9 cellular contexts compared by ENCODE assay signal in the genomic region with DNA sequence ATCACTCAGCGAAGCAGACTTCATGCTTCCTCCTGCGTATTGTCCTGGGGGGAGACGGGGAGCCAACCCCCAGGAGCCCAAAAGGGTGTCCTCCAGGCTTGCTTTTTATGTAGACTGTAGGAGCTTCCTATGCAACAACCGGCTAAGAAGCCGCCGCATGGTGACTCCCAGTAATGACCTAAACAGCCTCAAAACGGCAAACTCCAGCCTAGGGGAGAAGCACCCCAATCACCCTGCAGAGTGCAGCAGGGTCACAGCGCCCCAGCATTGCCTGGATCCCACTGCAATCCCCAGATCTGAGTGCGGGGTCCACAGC. TPM values are rescaled to one million over a fixed set of nuclear protein-coding genes. Genes with fewer than 3 reads are reported as not detected.
DNase-seq lines count a peak whose midpoint lies in the region; ATAC-seq and TF ChIP-seq lines count a peak whose summit lies in the region.
"Had no signal": no experiment of that assay in that cellular context is flagged by ENCODE, and none has a peak within 500 bp of the region (broad histone marks: within the 10 kb centered on the region; RNA-seq: fewer than 3 reads in every experiment).

No MANE protein-coding gene starts in this region.

- WGBS in hepatocyte (ENCODE audit: low lambda C conversion rate, missing lambda C conversion rate) = 40% methylated on average over 9 of the region's 9 CpGs
- 64 to 81% methylated on average over 9 of the region's 9 CpGs for WGBS in sigmoid colon, 2 donors

- peak; percentile 39 for DNase-seq in ELR (ENCODE audit: low read depth)
- peak; percentile 46 for DNase-seq in hepatocyte (ENCODE audit: low spot score)
- DNase-seq in sigmoid colon = peak; percentile 61
- DNase-seq in WERI-Rb-1 = no peak
- no peak for DNase-seq in RKO (ENCODE audit: low spot score)
- no peak for DNase-seq in DMS79 treated with DMSO at 0.1 percent for 48 hours (lab: John Stamatoyannopoulos, UW)
- DNase-seq: NCI-H446 treated with DMSO at 0.1 percent for 48 hours had no signal

- H4K20me1 ChIP-seq in hepatocyte (ENCODE audit: insufficient read depth, poor library complexity, severe bottlenecking) = no peaks in the 10 kb centered on the region

- H3K4me2 ChIP-seq in hepatocyte = peak overlapping the region; percentile 61

- TF ChIP-seq POLR2A in sigmoid colon (IDR thresholded peaks at IDR 0.05) = no peak

- H3K79me2 ChIP-seq in hepatocyte = no peaks in the 10 kb centered on the region

- ATAC-seq in SK-N-SH treated with all-trans-retinoic acid at 6 μM for 48 hours = 0 out of 3 replicates have a peak, but pooled peaks have one; percentile 19
- ATAC-seq in HG03108 (IDR thresholded peaks at IDR 0.05; ENCODE audit: unreplicated experiment) = no peak

- H3K27me3 ChIP-seq in hepatocyte (no peaks in the 10 kb centered on the region), sigmoid colon (peaks cover 0 to 8% (median 6%) of the 10 kb centered on the region in 3 donors), WERI-Rb-1 (ENCODE audit: insufficient read depth, low read depth, severe bottlenecking) (no peaks in the 10 kb centered on the region)

- no peak overlapping the region for H2AFZ ChIP-seq in hepatocyte

- H3K9me3 ChIP-seq in hepatocyte (ENCODE audit: low read depth) = no peaks in the 10 kb centered on the region
- H3K9me3 ChIP-seq in sigmoid colon = no peaks in the 10 kb centered on the region
- H3K9me3 ChIP-seq in WERI-Rb-1 (ENCODE audit: severe bottlenecking) = no peaks in the 10 kb centered on the region

- no peaks in the 10 kb centered on the region for H3K9me2 ChIP-seq in hepatocyte (replicated peaks; ENCODE audit: insufficient read depth)

- intact Hi-C loops in sigmoid colon (cut with DNase I) = no loop called here

- H3K4me1 ChIP-seq in hepatocyte (ENCODE audit: insufficient read depth) = peaks cover 41% of the 10 kb centered on the region
- H3K4me1 ChIP-seq in sigmoid colon = peaks cover 0 to 19% (median 11%) of the 10 kb centered on the region in 4 donors

- no peak for TF ChIP-seq EP300 in sigmoid colon (IDR thresholded peaks at IDR 0.05)

- H3K4me3 ChIP-seq in hepatocyte (no peak overlapping the region), sigmoid colon (no peak overlapping the region), WERI-Rb-1 (ENCODE audit: low read depth, low read length) (no peak overlapping the region)

- H3K27ac ChIP-seq in hepatocyte (peak overlapping the region; percentile 95), sigmoid colon (peak overlapping the region in 1 of 4 donors; percentile 38), WERI-Rb-1 (no peak overlapping the region)

- TF ChIP-seq CTCF in hepatocyte (IDR thresholded peaks at IDR 0.05; ENCODE audit: poor library complexity) = no peak
- no peak for TF ChIP-seq CTCF in sigmoid colon (IDR thresholded peaks at IDR 0.05)
- TF ChIP-seq CTCF in WERI-Rb-1 (IDR thresholded peaks at IDR 0.05; ENCODE audit: low read depth, low read length) = no peak

- H3K36me3 ChIP-seq in hepatocyte (replicated peaks; ENCODE audit: insufficient read depth, low read depth) (no peaks in the 10 kb centered on the region), sigmoid colon (no peaks in the 10 kb centered on the region), WERI-Rb-1 (no peaks in the 10 kb centered on the region)

TF ChIP-seq in SK-N-SH treated with all-trans-retinoic acid at 6 μM for 48 hours, 23 proteins besides CTCF, POLR2A, EP300 and RAD21:
- TF ChIP-seq TOX (CRISPR knock-in tag; IDR thresholded peaks at IDR 0.05; ENCODE audit: borderline replicate concordance) (no peak), TCF4 (CRISPR knock-in tag; IDR thresholded peaks at IDR 0.05; ENCODE audit: borderline replicate concordance) (no peak), PPARA (CRISPR knock-in tag; IDR thresholded peaks at IDR 0.05; ENCODE audit: borderline replicate concordance) (no peak), ZFP30 (CRISPR knock-in tag; IDR thresholded peaks at IDR 0.05) (no peak), ISL1 (CRISPR knock-in tag; IDR thresholded peaks at IDR 0.05) (no peak), ESRRG (CRISPR knock-in tag; IDR thresholded peaks at IDR 0.05) (no peak), CSDC2 (CRISPR knock-in tag; IDR thresholded peaks at IDR 0.05) (no peak), ARNTL (CRISPR knock-in tag; IDR thresholded peaks at IDR 0.05; ENCODE audit: borderline replicate concordance, low read depth) (no peak), OSR1 (CRISPR knock-in tag; IDR thresholded peaks at IDR 0.05) (no peak), GLIS3 (CRISPR knock-in tag; IDR thresholded peaks at IDR 0.05) (no peak), RARB (CRISPR knock-in tag; IDR thresholded peaks at IDR 0.05) (no peak), ZFP3 (CRISPR knock-in tag; IDR thresholded peaks at IDR 0.05) (no peak), ZC3H10 (CRISPR knock-in tag; IDR thresholded peaks at IDR 0.05) (no peak)
- TF ChIP-seq, protein P1, sequence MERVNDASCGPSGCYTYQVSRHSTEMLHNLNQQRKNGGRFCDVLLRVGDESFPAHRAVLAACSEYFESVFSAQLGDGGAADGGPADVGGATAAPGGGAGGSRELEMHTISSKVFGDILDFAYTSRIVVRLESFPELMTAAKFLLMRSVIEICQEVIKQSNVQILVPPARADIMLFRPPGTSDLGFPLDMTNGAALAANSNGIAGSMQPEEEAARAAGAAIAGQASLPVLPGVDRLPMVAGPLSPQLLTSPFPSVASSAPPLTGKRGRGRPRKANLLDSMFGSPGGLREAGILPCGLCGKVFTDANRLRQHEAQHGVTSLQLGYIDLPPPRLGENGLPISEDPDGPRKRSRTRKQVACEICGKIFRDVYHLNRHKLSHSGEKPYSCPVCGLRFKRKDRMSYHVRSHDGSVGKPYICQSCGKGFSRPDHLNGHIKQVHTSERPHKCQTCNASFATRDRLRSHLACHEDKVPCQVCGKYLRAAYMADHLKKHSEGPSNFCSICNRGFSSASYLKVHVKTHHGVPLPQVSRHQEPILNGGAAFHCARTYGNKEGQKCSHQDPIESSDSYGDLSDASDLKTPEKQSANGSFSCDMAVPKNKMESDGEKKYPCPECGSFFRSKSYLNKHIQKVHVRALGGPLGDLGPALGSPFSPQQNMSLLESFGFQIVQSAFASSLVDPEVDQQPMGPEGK (CRISPR knock-in tag; IDR thresholded peaks at IDR 0.05; ENCODE audit: borderline replicate concordance) = no peak
- TF ChIP-seq, protein P2, sequence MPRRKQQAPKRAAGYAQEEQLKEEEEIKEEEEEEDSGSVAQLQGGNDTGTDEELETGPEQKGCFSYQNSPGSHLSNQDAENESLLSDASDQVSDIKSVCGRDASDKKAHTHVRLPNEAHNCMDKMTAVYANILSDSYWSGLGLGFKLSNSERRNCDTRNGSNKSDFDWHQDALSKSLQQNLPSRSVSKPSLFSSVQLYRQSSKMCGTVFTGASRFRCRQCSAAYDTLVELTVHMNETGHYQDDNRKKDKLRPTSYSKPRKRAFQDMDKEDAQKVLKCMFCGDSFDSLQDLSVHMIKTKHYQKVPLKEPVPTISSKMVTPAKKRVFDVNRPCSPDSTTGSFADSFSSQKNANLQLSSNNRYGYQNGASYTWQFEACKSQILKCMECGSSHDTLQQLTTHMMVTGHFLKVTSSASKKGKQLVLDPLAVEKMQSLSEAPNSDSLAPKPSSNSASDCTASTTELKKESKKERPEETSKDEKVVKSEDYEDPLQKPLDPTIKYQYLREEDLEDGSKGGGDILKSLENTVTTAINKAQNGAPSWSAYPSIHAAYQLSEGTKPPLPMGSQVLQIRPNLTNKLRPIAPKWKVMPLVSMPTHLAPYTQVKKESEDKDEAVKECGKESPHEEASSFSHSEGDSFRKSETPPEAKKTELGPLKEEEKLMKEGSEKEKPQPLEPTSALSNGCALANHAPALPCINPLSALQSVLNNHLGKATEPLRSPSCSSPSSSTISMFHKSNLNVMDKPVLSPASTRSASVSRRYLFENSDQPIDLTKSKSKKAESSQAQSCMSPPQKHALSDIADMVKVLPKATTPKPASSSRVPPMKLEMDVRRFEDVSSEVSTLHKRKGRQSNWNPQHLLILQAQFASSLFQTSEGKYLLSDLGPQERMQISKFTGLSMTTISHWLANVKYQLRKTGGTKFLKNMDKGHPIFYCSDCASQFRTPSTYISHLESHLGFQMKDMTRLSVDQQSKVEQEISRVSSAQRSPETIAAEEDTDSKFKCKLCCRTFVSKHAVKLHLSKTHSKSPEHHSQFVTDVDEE (CRISPR knock-in tag; IDR thresholded peaks at IDR 0.05) = no peak
- TF ChIP-seq, protein P3, sequence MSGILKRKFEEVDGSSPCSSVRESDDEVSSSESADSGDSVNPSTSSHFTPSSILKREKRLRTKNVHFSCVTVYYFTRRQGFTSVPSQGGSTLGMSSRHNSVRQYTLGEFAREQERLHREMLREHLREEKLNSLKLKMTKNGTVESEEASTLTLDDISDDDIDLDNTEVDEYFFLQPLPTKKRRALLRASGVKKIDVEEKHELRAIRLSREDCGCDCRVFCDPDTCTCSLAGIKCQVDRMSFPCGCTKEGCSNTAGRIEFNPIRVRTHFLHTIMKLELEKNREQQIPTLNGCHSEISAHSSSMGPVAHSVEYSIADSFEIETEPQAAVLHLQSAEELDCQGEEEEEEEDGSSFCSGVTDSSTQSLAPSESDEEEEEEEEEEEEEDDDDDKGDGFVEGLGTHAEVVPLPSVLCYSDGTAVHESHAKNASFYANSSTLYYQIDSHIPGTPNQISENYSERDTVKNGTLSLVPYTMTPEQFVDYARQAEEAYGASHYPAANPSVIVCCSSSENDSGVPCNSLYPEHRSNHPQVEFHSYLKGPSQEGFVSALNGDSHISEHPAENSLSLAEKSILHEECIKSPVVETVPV (CRISPR knock-in tag; IDR thresholded peaks at IDR 0.05) = no peak
- TF ChIP-seq, protein P4, sequence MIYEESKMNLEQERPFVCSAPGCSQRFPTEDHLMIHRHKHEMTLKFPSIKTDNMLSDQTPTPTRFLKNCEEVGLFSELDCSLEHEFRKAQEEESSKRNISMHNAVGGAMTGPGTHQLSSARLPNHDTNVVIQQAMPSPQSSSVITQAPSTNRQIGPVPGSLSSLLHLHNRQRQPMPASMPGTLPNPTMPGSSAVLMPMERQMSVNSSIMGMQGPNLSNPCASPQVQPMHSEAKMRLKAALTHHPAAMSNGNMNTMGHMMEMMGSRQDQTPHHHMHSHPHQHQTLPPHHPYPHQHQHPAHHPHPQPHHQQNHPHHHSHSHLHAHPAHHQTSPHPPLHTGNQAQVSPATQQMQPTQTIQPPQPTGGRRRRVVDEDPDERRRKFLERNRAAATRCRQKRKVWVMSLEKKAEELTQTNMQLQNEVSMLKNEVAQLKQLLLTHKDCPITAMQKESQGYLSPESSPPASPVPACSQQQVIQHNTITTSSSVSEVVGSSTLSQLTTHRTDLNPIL (CRISPR knock-in tag; IDR thresholded peaks at IDR 0.05; ENCODE audit: low read depth) = no peak

RNA-seq across cellular contexts. Expression of a gene that starts 52.0 kb away (rescaled TPM):
- 7.2 and 13.3 TPM in 2 replicates for total RNA-seq in hepatocyte
- 24.3 and 39.9 TPM in 2 replicates for polyA plus RNA-seq in hepatocyte
- total RNA-seq in sigmoid colon = 1 to 10 TPM in 3 of 4 donors, under 1 TPM in 1; 0.71 to 2.5 (median 1.6) TPM
- polyA plus RNA-seq in sigmoid colon = 1 to 10 TPM in 2 of 3 donors, under 1 TPM in 1; 0.60 to 2.8 (median 2.3) TPM

Comparison
In these comparisons a context has a peak if more than half of its experiments do, and no peak if none do; other contexts are left out.
1. DNase-seq: peak in ELR (single experiment), hepatocyte (single experiment) and sigmoid colon (single experiment); none in WERI-Rb-1 (single experiment), RKO (single experiment) and DMS79 treated with DMSO at 0.1 percent for 48 hours (single experiment).